Comparison of ENCODE assay signal across 12 cellular contexts in the genomic region with DNA sequence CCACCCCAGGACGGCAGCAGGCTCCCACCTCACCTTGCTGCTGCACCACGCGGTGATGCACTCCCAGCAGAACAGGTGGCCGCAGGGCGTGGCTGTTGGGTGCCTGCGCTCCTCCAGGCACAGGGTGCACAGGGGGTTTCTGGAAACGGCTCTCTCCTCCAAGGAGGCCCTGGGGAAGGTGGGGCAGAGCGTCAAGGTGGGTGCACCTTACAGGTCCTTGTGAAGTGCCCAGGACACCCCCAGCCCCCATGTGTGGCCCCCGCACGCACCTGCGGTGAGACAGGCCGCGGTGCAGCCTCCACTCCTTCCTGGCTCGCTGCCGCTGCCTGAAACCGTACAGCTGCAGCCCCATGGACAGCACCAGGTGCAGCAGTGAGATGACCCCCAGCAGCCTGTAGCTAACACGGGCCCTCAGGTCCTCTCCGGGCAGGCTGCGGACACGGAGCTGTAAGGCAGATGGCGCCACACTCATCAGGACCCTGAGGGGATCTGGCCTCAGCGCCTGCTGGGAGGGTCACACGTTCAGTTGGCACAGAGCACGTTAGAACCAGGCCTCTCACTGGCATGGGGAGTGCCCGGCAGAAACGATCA. TPM values are rescaled to one million over a fixed set of nuclear protein-coding genes. Genes with fewer than 3 reads are reported as not detected.
A peak's percentile ranks its signal among the peaks of the same experiment; 100 is the strongest.
DNase-seq lines count a peak whose midpoint lies in the region; ATAC-seq and TF ChIP-seq lines count a peak whose summit lies in the region.
"Had no signal": no experiment of that assay in that cellular context is flagged by ENCODE, and none has a peak within 500 bp of the region (broad histone marks: within the 10 kb centered on the region; RNA-seq: fewer than 3 reads in every experiment).

No MANE protein-coding gene starts in this region.

- CTCF ChIA-PET in activated CD8-positive, alpha-beta T cell treated with anti-CD3 and anti-CD28 coated beads, Interleukin-2, amount 10 ng/mL, durations not matched to agents 7 days and 5 days (lab: Charles Lee) = interaction anchor here (1.3 kb wide), 1 partner anchor 212 kb away, joined by 4 read pairs; a partner anchor contains a TSS
- CTCF ChIA-PET in activated CD8-positive, alpha-beta T cell treated with anti-CD3 and anti-CD28 coated beads for 36 hours (lab: Charles Lee) = interaction anchor here (0.8 kb wide), 1 partner anchor 16 kb away, joined by 3 read pairs; a partner anchor contains a TSS

- POLR2A ChIA-PET in activated CD8-positive, alpha-beta T cell treated with anti-CD3 and anti-CD28 coated beads, Interleukin-2, amount 10 ng/mL, durations not matched to agents 7 days and 5 days (lab: Charles Lee) = interaction anchor here (1.5 kb wide), 1 partner anchor 14 kb away, joined by 3 read pairs; no protein-coding TSS in a partner anchor
- POLR2A ChIA-PET in activated CD8-positive, alpha-beta T cell treated with anti-CD3 and anti-CD28 coated beads for 36 hours (lab: Charles Lee) = interaction anchor here (8.0 kb wide), 1 partner anchor 8 kb away, joined by 36 read pairs; no protein-coding TSS in a partner anchor

- H3K4me3 ChIP-seq in OCI-LY3 (ENCODE audit: low read length) (no peak overlapping the region), choroid plexus epithelial cell (ENCODE audit: low read depth, low read length) (no peak overlapping the region)

- no peak overlapping the region for H2AFZ ChIP-seq in OCI-LY3 (ENCODE audit: low read depth, low read length)

- H3K27me3 Mint-ChIP-seq in activated CD8-positive, alpha-beta T cell treated with anti-CD3 and anti-CD28 coated beads, Interleukin-2, amount 10 ng/mL, durations not matched to agents 7 days and 5 days (ENCODE audit: low read depth) = no peaks in the 10 kb centered on the region
- no peaks in the 10 kb centered on the region for H3K27me3 Mint-ChIP-seq in activated CD8-positive, alpha-beta T cell treated with anti-CD3 and anti-CD28 coated beads for 36 hours
- H3K27me3 Mint-ChIP-seq in progenitor cell of endocrine pancreas = no peaks in the 10 kb centered on the region
- H3K27me3 Mint-ChIP-seq: activated T-cell treated with anti-CD3 and anti-CD28 coated beads, Interleukin-2, amount 50 U/mL, for 24 hours had no signal

- intact Hi-C loops in activated CD8-positive, alpha-beta T cell treated with anti-CD3 and anti-CD28 coated beads for 36 hours (cut with micrococcal nuclease) = no loop called here

- no peak for DNase-seq in activated CD8-positive, alpha-beta T cell treated with anti-CD3 and anti-CD28 coated beads, Interleukin-2, amount 10 ng/mL, durations not matched to agents 7 days and 5 days
- DNase-seq in activated CD8-positive, alpha-beta T cell treated with anti-CD3 and anti-CD28 coated beads for 36 hours = no peak
- DNase-seq in choroid plexus epithelial cell (ENCODE audit: low read depth) (no peak), progenitor cell of endocrine pancreas (ENCODE audit: low spot score, unreplicated experiment) (no peak), NK-92 (lab: John Stamatoyannopoulos, UW; ENCODE audit: unreplicated experiment) (no peak), SW480 (ENCODE audit: low spot score) (no peak)
- no peak for DNase-seq in stimulated activated CD4-positive, alpha-beta T cell treated with anti-CD3 and anti-CD28 coated beads, Interleukin-1b, Interleukin-23, amount 100 ng/mL, for 48 hours
- DNase-seq: activated CD4-positive, alpha-beta T cell treated with anti-CD3 and anti-CD28 coated beads for 1 hour; activated T-cell treated with anti-CD3 and anti-CD28 coated beads, Interleukin-2, amount 50 U/mL, for 24 hours; amniotic stem cell; NK-92 treated with Interleukin-12 subunit alpha and Interleukin-12 subunit beta, amount 100 ng/mL, for 24 hours had no signal

- peaks cover 16% of the 10 kb centered on the region for H3K4me1 Mint-ChIP-seq in activated CD8-positive, alpha-beta T cell treated with anti-CD3 and anti-CD28 coated beads, Interleukin-2, amount 10 ng/mL, durations not matched to agents 7 days and 5 days (ENCODE audit: low read depth)
- H3K4me1 Mint-ChIP-seq in activated CD8-positive, alpha-beta T cell treated with anti-CD3 and anti-CD28 coated beads for 36 hours (ENCODE audit: low read depth) = peaks cover 7% of the 10 kb centered on the region
- H3K4me1 Mint-ChIP-seq in progenitor cell of endocrine pancreas (ENCODE audit: low read depth) = peaks cover under 1% of the 10 kb centered on the region

- H3K27ac ChIP-seq in OCI-LY3 (ENCODE audit: low read length) = no peak overlapping the region

- H3K9me3 ChIP-seq in OCI-LY3 (ENCODE audit: insufficient read depth, low read length) = no peaks in the 10 kb centered on the region

- H3K9me3 Mint-ChIP-seq in activated CD8-positive, alpha-beta T cell treated with anti-CD3 and anti-CD28 coated beads, Interleukin-2, amount 10 ng/mL, durations not matched to agents 7 days and 5 days (ENCODE audit: insufficient read depth) = no peaks in the 10 kb centered on the region
- H3K9me3 Mint-ChIP-seq in activated CD8-positive, alpha-beta T cell treated with anti-CD3 and anti-CD28 coated beads for 36 hours = no peaks in the 10 kb centered on the region
- no peaks in the 10 kb centered on the region for H3K9me3 Mint-ChIP-seq in progenitor cell of endocrine pancreas (ENCODE audit: low read depth)
- H3K9me3 Mint-ChIP-seq: activated T-cell treated with anti-CD3 and anti-CD28 coated beads, Interleukin-2, amount 50 U/mL, for 24 hours had no signal

- H3K4me3 Mint-ChIP-seq in activated CD8-positive, alpha-beta T cell treated with anti-CD3 and anti-CD28 coated beads, Interleukin-2, amount 10 ng/mL, durations not matched to agents 7 days and 5 days = no peak overlapping the region
- H3K4me3 Mint-ChIP-seq in activated CD8-positive, alpha-beta T cell treated with anti-CD3 and anti-CD28 coated beads for 36 hours = no peak overlapping the region
- no peak overlapping the region for H3K4me3 Mint-ChIP-seq in progenitor cell of endocrine pancreas (ENCODE audit: low read depth)
- H3K4me3 Mint-ChIP-seq: activated T-cell treated with anti-CD3 and anti-CD28 coated beads, Interleukin-2, amount 50 U/mL, for 24 hours had no signal

- peak; percentile 5 for ATAC-seq in activated CD8-positive, alpha-beta T cell treated with anti-CD3 and anti-CD28 coated beads, Interleukin-2, amount 10 ng/mL, durations not matched to agents 7 days and 5 days
- ATAC-seq in activated CD8-positive, alpha-beta T cell treated with anti-CD3 and anti-CD28 coated beads for 36 hours = no peak

- peaks cover 32% of the 10 kb centered on the region for H3K36me3 Mint-ChIP-seq in activated CD8-positive, alpha-beta T cell treated with anti-CD3 and anti-CD28 coated beads, Interleukin-2, amount 10 ng/mL, durations not matched to agents 7 days and 5 days (ENCODE audit: low read depth)
- H3K36me3 Mint-ChIP-seq in activated CD8-positive, alpha-beta T cell treated with anti-CD3 and anti-CD28 coated beads for 36 hours (ENCODE audit: low read depth) = peaks cover 27% of the 10 kb centered on the region
- H3K36me3 Mint-ChIP-seq in progenitor cell of endocrine pancreas (ENCODE audit: insufficient read depth) = peaks cover 10% of the 10 kb centered on the region

- H3K27ac Mint-ChIP-seq in activated CD8-positive, alpha-beta T cell treated with anti-CD3 and anti-CD28 coated beads, Interleukin-2, amount 10 ng/mL, durations not matched to agents 7 days and 5 days = no peak overlapping the region
- H3K27ac Mint-ChIP-seq in activated CD8-positive, alpha-beta T cell treated with anti-CD3 and anti-CD28 coated beads for 36 hours = no peak overlapping the region
- peak overlapping the region; percentile 77 for H3K27ac Mint-ChIP-seq in progenitor cell of endocrine pancreas

- TF ChIP-seq CTCF in activated CD8-positive, alpha-beta T cell treated with anti-CD3 and anti-CD28 coated beads for 36 hours (IDR thresholded peaks at IDR 0.05) = no peak
- TF ChIP-seq CTCF in OCI-LY3 (IDR thresholded peaks at IDR 0.05; ENCODE audit: low read depth, low read length) = 0 out of 2 replicates have a peak, but pooled peaks have one; percentile 5
- TF ChIP-seq CTCF in choroid plexus epithelial cell (conservative IDR thresholded peaks at IDR 0.05; ENCODE audit: low read depth, low read length) = peak; percentile 26
- TF ChIP-seq CTCF in progenitor cell of endocrine pancreas (IDR thresholded peaks at IDR 0.05; ENCODE audit: unreplicated experiment) = no peak

- peaks cover 3% of the 10 kb centered on the region; the same call in 1 of the 2 replicates for H3K4me1 ChIP-seq in OCI-LY3 (ENCODE audit: low read length)

- H3K79me2 ChIP-seq in OCI-LY3 (ENCODE audit: low read length) = peaks cover 2% of the 10 kb centered on the region

- H4K20me1 ChIP-seq in OCI-LY3 (ENCODE audit: insufficient read depth, low read length) = no peaks in the 10 kb centered on the region

- H3K4me2 ChIP-seq in OCI-LY3 (ENCODE audit: low read length) = no peak overlapping the region

- H3K36me3 ChIP-seq in OCI-LY3 (replicated peaks; ENCODE audit: low read depth, low read length) = peaks cover 26% of the 10 kb centered on the region

- H3K9ac ChIP-seq in OCI-LY3 (ENCODE audit: low read length) = no peak overlapping the region

- H3K27me3 ChIP-seq in OCI-LY3 (ENCODE audit: low read depth, low read length) = no peaks in the 10 kb centered on the region

RNA-seq across cellular contexts. Expression of a gene that starts 5.8 kb away (rescaled TPM):
- total RNA-seq in activated CD8-positive, alpha-beta T cell treated with anti-CD3 and anti-CD28 coated beads, Interleukin-2, amount 10 ng/mL, durations not matched to agents 7 days and 5 days = 10 to 100 TPM; 10.3 to 12.3 TPM
- total RNA-seq in activated CD8-positive, alpha-beta T cell treated with anti-CD3 and anti-CD28 coated beads for 36 hours = 10 to 100 TPM; 17.1 to 19.0 TPM
- 27.5 and 27.6 TPM in 2 replicates for total RNA-seq in progenitor cell of endocrine pancreas

RNA-seq across cellular contexts. Expression of a gene that starts 14.9 kb away (rescaled TPM):
- 100 to 1,000 TPM; 148 to 151 TPM for total RNA-seq in activated CD8-positive, alpha-beta T cell treated with anti-CD3 and anti-CD28 coated beads, Interleukin-2, amount 10 ng/mL, durations not matched to agents 7 days and 5 days
- total RNA-seq in activated CD8-positive, alpha-beta T cell treated with anti-CD3 and anti-CD28 coated beads for 36 hours = 100 to 1,000 TPM; 120 to 131 TPM
- 93.6 and 99.3 TPM in 2 replicates for total RNA-seq in progenitor cell of endocrine pancreas

RNA-seq across cellular contexts. Expression of a gene that starts 15.2 kb away (rescaled TPM):
- 1 to 10 TPM; 6.2 to 7.9 TPM for total RNA-seq in activated CD8-positive, alpha-beta T cell treated with anti-CD3 and anti-CD28 coated beads, Interleukin-2, amount 10 ng/mL, durations not matched to agents 7 days and 5 days
- 1 to 10 TPM; 5.9 to 6.6 TPM for total RNA-seq in activated CD8-positive, alpha-beta T cell treated with anti-CD3 and anti-CD28 coated beads for 36 hours
- 34.0 and 35.3 TPM in 2 replicates for total RNA-seq in progenitor cell of endocrine pancreas

Comparison
In these comparisons a context has a peak if more than half of its experiments do, and no peak if none do; other contexts are left out.
1. CTCF ChIP-seq: peak in OCI-LY3 (single experiment) and choroid plexus epithelial cell (single experiment); none in activated CD8-positive, alpha-beta T cell treated with anti-CD3 and anti-CD28 coated beads for 36 hours (single experiment) and progenitor cell of endocrine pancreas (single experiment).